8 cellular contexts compared by ENCODE assay signal in genomic region chr12:121955258-121956040, GRCh38. TPM values are rescaled to one million over a fixed set of nuclear protein-coding genes. Genes with fewer than 3 reads are reported as not detected.
A peak's percentile ranks its signal among the peaks of the same experiment; 100 is the strongest.
DNase-seq lines count a peak whose midpoint lies in the region; ATAC-seq and TF ChIP-seq lines count a peak whose summit lies in the region.

No MANE protein-coding gene starts in this region.

- CTCF ChIA-PET in BJ (lab: Yijun Ruan, JAX), result interaction anchor here (1.0 to 1.6 kb wide), 2 partner anchors 37 to 91 kb away, joined by 3 read pairs; no protein-coding TSS in a partner anchor

- intact Hi-C loops in breast epithelium (cut with DNase I; ENCODE audit: low total_unique reads), result no loop called here

- H3K4me3 Mint-ChIP-seq in memory B cell, result no peak overlapping the region

- H3K4me3 ChIP-seq in BJ (ENCODE audit: low read depth, low read length), result no peak overlapping the region
- H3K4me3 ChIP-seq in breast epithelium, result no peak overlapping the region

- POLR2A ChIA-PET in BJ (lab: Charles Lee), result no interaction called here

- no peaks in the 10 kb centered on the region for H3K4me1 ChIP-seq in breast epithelium

- no peaks in the 10 kb centered on the region for H3K36me3 Mint-ChIP-seq in memory B cell

- peaks cover 5% of the 10 kb centered on the region for H3K4me1 Mint-ChIP-seq in memory B cell

- H3K36me3 ChIP-seq in BJ (ENCODE audit: control insufficient read depth, insufficient read depth, low read length) (no peaks in the 10 kb centered on the region), breast epithelium (no peaks in the 10 kb centered on the region)

- no peak for TF ChIP-seq POLR2A in breast epithelium (IDR thresholded peaks at IDR 0.05)

- no peaks in the 10 kb centered on the region for H3K27me3 ChIP-seq in BJ (ENCODE audit: control insufficient read depth, insufficient read depth, low read length)
- no peaks in the 10 kb centered on the region for H3K27me3 ChIP-seq in breast epithelium

- H3K9me3 ChIP-seq in breast epithelium, result no peaks in the 10 kb centered on the region

- TF ChIP-seq CTCF in BJ (IDR thresholded peaks at IDR 0.05; ENCODE audit: insufficient read depth, low read depth, low read length) (peak; percentile 72), LNCAP (IDR thresholded peaks at IDR 0.05) (peak; percentile 54), breast epithelium (IDR thresholded peaks at IDR 0.05) (peak in 2 of 3 donors; percentile 33 to 34)

- no peak for DNase-seq in BJ (ENCODE audit: low read depth)
- DNase-seq in breast epithelium (ENCODE audit: low spot score in 2 of 2), result no peak
- no peak for DNase-seq in memory B cell (ENCODE audit: low spot score in 2 of 2)
- DNase-seq in stimulated activated naive CD4-positive, alpha-beta T cell treated with Interleukin-2 at 50 U/mL for 16 hours (lab: John Stamatoyannopoulos, UW), result no peak
- no peak for DNase-seq in DMS153 treated with DMSO at 0.1 percent for 48 hours (lab: John Stamatoyannopoulos, UW; ENCODE audit: unreplicated experiment)
- DNase-seq in H4 (ENCODE audit: low spot score), result no peak

- no peaks in the 10 kb centered on the region for H3K9me3 Mint-ChIP-seq in memory B cell

- H3K27ac ChIP-seq in breast epithelium, result no peak overlapping the region

- ATAC-seq in memory B cell (ENCODE audit: low read depth), result no peak
- ATAC-seq in HG02852 (IDR thresholded peaks at IDR 0.05; ENCODE audit: unreplicated experiment), result no peak

- H3K27ac Mint-ChIP-seq in memory B cell, result peak overlapping the region; percentile 38

- H3K27me3 Mint-ChIP-seq in memory B cell, result no peaks in the 10 kb centered on the region

RNA-seq across cellular contexts. Expression of gene CFAP251, which starts 37.1 kb away (rescaled TPM):
- polyA plus RNA-seq in BJ (2011; rRNA removed), result 1.3 and 1.5 TPM in 2 replicates
- 1.4 and 4.3 TPM in 2 replicates for polyA minus RNA-seq in BJ (2011; rRNA and poly(A)+ RNA removed)
- total RNA-seq in breast epithelium, result 1 to 10 TPM; 4.8 to 8.2 (median 6.7) TPM
- 3.3 and 5.2 TPM in 2 replicates for total RNA-seq in H4 (2014; rRNA removed; shearing (Covaris generic))
